1 cellular context compared by ENCODE assay signal in the genomic region with DNA sequence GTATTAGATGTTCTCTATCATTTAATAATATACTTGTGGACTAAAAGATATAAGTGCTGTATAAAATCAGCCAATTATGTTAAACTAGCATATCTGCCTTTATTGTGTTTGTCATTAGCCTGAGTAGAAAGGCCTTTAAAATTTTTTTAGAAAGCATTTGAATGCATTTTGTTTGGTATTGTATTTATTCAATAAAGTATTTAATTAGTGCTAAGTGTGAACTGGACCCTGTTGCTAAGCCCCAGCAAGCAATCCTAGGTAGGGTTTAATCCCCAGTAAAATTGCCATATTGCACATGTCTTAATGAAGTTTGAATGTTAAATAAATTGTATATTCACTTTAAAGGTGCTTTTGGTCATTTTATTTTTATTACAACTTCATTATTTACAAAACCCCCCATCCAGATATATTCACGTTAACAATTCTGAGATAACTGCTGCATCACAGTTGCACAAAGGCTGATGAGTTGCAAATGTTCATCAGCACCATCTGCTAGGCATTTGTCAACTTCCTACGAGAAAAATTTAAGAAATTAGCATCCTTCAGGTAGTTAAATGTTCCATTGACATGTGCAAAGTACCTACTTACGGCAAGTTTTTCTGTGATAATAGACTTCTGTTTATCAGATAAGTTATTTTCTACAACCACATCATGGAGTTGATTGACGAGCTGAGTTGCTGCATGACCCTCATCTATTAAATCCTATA.
TF ChIP-seq lines count a peak whose summit lies in the region.

No MANE protein-coding gene starts in this region.

TF ChIP-seq in HepG2, 621 proteins besides CTCF, POLR2A, EP300 and RAD21 (continued from another document):
- TF ChIP-seq, protein P1, sequence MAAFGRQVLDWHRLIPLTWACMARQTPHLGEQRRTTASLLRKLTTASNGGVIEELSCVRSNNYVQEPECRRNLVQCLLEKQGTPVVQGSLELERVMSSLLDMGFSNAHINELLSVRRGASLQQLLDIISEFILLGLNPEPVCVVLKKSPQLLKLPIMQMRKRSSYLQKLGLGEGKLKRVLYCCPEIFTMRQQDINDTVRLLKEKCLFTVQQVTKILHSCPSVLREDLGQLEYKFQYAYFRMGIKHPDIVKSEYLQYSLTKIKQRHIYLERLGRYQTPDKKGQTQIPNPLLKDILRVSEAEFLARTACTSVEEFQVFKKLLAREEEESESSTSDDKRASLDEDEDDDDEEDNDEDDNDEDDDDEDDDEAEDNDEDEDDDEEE (CRISPR knock-in tag; IDR thresholded peaks at IDR 0.05): no peak
- TF ChIP-seq SIX1 (CRISPR knock-in tag; IDR thresholded peaks at IDR 0.05; ENCODE audit: borderline replicate concordance): no peak
- no peak for TF ChIP-seq CHD2 (IDR thresholded peaks at IDR 0.05; ENCODE audit: low read depth, low read length)
- TF ChIP-seq, protein P2, sequence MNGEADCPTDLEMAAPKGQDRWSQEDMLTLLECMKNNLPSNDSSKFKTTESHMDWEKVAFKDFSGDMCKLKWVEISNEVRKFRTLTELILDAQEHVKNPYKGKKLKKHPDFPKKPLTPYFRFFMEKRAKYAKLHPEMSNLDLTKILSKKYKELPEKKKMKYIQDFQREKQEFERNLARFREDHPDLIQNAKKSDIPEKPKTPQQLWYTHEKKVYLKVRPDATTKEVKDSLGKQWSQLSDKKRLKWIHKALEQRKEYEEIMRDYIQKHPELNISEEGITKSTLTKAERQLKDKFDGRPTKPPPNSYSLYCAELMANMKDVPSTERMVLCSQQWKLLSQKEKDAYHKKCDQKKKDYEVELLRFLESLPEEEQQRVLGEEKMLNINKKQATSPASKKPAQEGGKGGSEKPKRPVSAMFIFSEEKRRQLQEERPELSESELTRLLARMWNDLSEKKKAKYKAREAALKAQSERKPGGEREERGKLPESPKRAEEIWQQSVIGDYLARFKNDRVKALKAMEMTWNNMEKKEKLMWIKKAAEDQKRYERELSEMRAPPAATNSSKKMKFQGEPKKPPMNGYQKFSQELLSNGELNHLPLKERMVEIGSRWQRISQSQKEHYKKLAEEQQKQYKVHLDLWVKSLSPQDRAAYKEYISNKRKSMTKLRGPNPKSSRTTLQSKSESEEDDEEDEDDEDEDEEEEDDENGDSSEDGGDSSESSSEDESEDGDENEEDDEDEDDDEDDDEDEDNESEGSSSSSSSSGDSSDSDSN (CRISPR knock-in tag; IDR thresholded peaks at IDR 0.05): no peak
- no peak for TF ChIP-seq RBM39 (IDR thresholded peaks at IDR 0.05; ENCODE audit: low read depth, low read length, poor library complexity, severe bottlenecking)
- TF ChIP-seq, protein P3, sequence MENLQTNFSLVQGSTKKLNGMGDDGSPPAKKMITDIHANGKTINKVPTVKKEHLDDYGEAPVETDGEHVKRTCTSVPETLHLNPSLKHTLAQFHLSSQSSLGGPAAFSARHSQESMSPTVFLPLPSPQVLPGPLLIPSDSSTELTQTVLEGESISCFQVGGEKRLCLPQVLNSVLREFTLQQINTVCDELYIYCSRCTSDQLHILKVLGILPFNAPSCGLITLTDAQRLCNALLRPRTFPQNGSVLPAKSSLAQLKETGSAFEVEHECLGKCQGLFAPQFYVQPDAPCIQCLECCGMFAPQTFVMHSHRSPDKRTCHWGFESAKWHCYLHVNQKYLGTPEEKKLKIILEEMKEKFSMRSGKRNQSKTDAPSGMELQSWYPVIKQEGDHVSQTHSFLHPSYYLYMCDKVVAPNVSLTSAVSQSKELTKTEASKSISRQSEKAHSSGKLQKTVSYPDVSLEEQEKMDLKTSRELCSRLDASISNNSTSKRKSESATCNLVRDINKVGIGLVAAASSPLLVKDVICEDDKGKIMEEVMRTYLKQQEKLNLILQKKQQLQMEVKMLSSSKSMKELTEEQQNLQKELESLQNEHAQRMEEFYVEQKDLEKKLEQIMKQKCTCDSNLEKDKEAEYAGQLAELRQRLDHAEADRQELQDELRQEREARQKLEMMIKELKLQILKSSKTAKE (CRISPR knock-in tag; IDR thresholded peaks at IDR 0.05; ENCODE audit: borderline replicate concordance): no peak
- 0 out of 2 replicates have a peak, but pooled peaks have one; percentile 26 for TF ChIP-seq HOXA9 (CRISPR knock-in tag; IDR thresholded peaks at IDR 0.05; ENCODE audit: borderline replicate concordance)
- no peak for TF ChIP-seq SP4 (CRISPR knock-in tag; IDR thresholded peaks at IDR 0.05)
- TF ChIP-seq KLF6 (CRISPR knock-in tag; IDR thresholded peaks at IDR 0.05): no peak
- TF ChIP-seq MYC (CRISPR knock-in tag; IDR thresholded peaks at IDR 0.05; ENCODE audit: borderline replicate concordance): no peak
- no peak for TF ChIP-seq ZNF678 (CRISPR knock-in tag; IDR thresholded peaks at IDR 0.05)
- TF ChIP-seq, protein P4, sequence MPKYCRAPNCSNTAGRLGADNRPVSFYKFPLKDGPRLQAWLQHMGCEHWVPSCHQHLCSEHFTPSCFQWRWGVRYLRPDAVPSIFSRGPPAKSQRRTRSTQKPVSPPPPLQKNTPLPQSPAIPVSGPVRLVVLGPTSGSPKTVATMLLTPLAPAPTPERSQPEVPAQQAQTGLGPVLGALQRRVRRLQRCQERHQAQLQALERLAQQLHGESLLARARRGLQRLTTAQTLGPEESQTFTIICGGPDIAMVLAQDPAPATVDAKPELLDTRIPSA (CRISPR knock-in tag; IDR thresholded peaks at IDR 0.05; ENCODE audit: borderline replicate concordance): no peak
- TF ChIP-seq POLR2G (IDR thresholded peaks at IDR 0.05; ENCODE audit: low read depth, low read length): no peak
- 0 out of 2 replicates have a peak, but pooled peaks have one; percentile 31 for TF ChIP-seq ZNF670 (CRISPR knock-in tag; IDR thresholded peaks at IDR 0.05; ENCODE audit: borderline replicate concordance)
- no peak for TF ChIP-seq ZKSCAN1 (IDR thresholded peaks at IDR 0.05; ENCODE audit: low read length)
- no peak for TF ChIP-seq ADNP (CRISPR knock-in tag; IDR thresholded peaks at IDR 0.05)
- TF ChIP-seq, protein P5, sequence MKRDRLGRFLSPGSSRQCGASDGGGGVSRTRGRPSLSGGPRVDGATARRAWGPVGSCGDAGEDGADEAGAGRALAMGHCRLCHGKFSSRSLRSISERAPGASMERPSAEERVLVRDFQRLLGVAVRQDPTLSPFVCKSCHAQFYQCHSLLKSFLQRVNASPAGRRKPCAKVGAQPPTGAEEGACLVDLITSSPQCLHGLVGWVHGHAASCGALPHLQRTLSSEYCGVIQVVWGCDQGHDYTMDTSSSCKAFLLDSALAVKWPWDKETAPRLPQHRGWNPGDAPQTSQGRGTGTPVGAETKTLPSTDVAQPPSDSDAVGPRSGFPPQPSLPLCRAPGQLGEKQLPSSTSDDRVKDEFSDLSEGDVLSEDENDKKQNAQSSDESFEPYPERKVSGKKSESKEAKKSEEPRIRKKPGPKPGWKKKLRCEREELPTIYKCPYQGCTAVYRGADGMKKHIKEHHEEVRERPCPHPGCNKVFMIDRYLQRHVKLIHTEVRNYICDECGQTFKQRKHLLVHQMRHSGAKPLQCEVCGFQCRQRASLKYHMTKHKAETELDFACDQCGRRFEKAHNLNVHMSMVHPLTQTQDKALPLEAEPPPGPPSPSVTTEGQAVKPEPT (CRISPR knock-in tag; IDR thresholded peaks at IDR 0.05; ENCODE audit: low read depth): no peak
- 0 out of 2 replicates have a peak, but pooled peaks have one; percentile 1 for TF ChIP-seq MIXL1 (CRISPR knock-in tag; IDR thresholded peaks at IDR 0.05)
- no peak for TF ChIP-seq PRMT3 (CRISPR knock-in tag; IDR thresholded peaks at IDR 0.05; ENCODE audit: borderline replicate concordance, low read depth)
- TF ChIP-seq TAF15 (IDR thresholded peaks at IDR 0.05; ENCODE audit: low read depth, low read length, poor library complexity, severe bottlenecking): no peak
- 0 out of 2 replicates have a peak, but pooled peaks have one; percentile 59 for TF ChIP-seq SNRNP70 (IDR thresholded peaks at IDR 0.05; ENCODE audit: low read depth, low read length)
- TF ChIP-seq, protein P6, sequence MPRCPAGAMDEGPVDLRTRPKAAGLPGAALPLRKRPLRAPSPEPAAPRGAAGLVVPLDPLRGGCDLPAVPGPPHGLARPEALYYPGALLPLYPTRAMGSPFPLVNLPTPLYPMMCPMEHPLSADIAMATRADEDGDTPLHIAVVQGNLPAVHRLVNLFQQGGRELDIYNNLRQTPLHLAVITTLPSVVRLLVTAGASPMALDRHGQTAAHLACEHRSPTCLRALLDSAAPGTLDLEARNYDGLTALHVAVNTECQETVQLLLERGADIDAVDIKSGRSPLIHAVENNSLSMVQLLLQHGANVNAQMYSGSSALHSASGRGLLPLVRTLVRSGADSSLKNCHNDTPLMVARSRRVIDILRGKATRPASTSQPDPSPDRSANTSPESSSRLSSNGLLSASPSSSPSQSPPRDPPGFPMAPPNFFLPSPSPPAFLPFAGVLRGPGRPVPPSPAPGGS (CRISPR knock-in tag; IDR thresholded peaks at IDR 0.05): no peak
